14 cellular contexts compared by ENCODE assay signal in the genomic region with DNA sequence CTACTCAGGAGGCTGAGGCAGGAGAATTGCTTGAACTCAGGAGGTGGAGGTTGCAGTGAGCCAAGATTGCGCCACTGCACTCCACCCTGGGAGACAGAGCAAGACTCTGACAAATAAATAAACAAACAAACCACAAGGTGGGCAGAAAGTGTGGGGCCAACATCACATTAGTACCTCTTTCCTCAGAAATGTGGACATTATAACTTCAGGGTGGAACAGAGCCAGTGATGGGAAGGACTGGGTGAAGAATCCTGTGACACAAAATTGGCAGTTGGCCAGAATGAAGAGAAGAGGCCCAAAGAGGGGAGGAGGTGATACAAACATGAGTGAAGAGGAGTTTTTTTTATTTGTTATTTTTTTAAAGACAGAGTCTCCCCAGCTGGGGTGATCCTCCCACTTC. TPM values are rescaled to one million over a fixed set of nuclear protein-coding genes. Genes with fewer than 3 reads are reported as not detected.
DNase-seq lines count a peak whose midpoint lies in the region; TF ChIP-seq lines count a peak whose summit lies in the region.
"Had no signal": no experiment of that assay in that cellular context is flagged by ENCODE, and none has a peak within 500 bp of the region (broad histone marks: within the 10 kb centered on the region; RNA-seq: fewer than 3 reads in every experiment).

No MANE protein-coding gene starts in this region.

- no peak overlapping the region for H3K27ac ChIP-seq in esophagus squamous epithelium
- H3K27ac ChIP-seq: foreskin keratinocyte, suprapubic skin had no signal

- H3K4me3 ChIP-seq in cardiac fibroblast (replicated peaks in 1 of 2; ENCODE audit: low read depth in 2 of 2, low read length in 2 of 2) (no peak overlapping the region), esophagus squamous epithelium (no peak overlapping the region)
- H3K4me3 ChIP-seq: suprapubic skin had no signal

- DNase-seq in DMS53 (lab: John Stamatoyannopoulos, UW) (peak; percentile 25), DMS53 treated with DMSO at 0.1 percent for 48 hours (lab: John Stamatoyannopoulos, UW; ENCODE audit: unreplicated experiment) (no peak), A172 (ENCODE audit: low spot score) (peak; percentile 3), M059J (ENCODE audit: low read depth) (peak; percentile 60), cardiac fibroblast (ENCODE audit: low read depth in 2 of 2) (peak; percentile 19 to 46), esophagus squamous epithelium (lab: John Stamatoyannopoulos, UW) (no peak), NCI-H510A treated with DMSO at 0.1 percent for 48 hours (lab: John Stamatoyannopoulos, UW) (no peak), GM13977 (ENCODE audit: low spot score) (no peak)
- DNase-seq: 8988T; activated CD4-positive, alpha-beta T cell treated with anti-CD3 and anti-CD28 coated beads, Interleukin-2, amount 50 U/mL, for 4 hours; Caco-2; stimulated activated CD4-positive, alpha-beta T cell treated with anti-CD3 and anti-CD28 coated beads, Interleukin-12 subunit alpha, Interleukin-12 subunit beta, amount 100 ng/mL, for 4 hours had no signal

- no peak for TF ChIP-seq CTCF in cardiac fibroblast (IDR thresholded peaks at IDR 0.05; ENCODE audit: low read depth, low read length)
- no peak for TF ChIP-seq CTCF in esophagus squamous epithelium (IDR thresholded peaks at IDR 0.05)
- TF ChIP-seq CTCF in GM13977 (IDR thresholded peaks at IDR 0.05; ENCODE audit: extremely low read depth, insufficient read depth, missing control alignments): no peak

- H3K4me1 ChIP-seq in esophagus squamous epithelium: peaks cover 0 to 22% (median 0%) of the 10 kb centered on the region in 3 donors
- H3K4me1 ChIP-seq: Caco-2 had no signal

- peaks cover 0 to 96% (median 14%) of the 10 kb centered on the region in 3 donors for H3K36me3 ChIP-seq in esophagus squamous epithelium

- no peaks in the 10 kb centered on the region for H3K27me3 ChIP-seq in esophagus squamous epithelium
- H3K27me3 ChIP-seq: foreskin keratinocyte, suprapubic skin had no signal

- in situ Hi-C loops in GM13977 (cut with MboI; ENCODE audit: low pct_unique_long_range_greater_than_20kb, low sequenced_read_pairs, unreplicated experiment): no loop called here

- no peaks in the 10 kb centered on the region for H3K9me3 ChIP-seq in esophagus squamous epithelium
- H3K9me3 ChIP-seq: Caco-2, suprapubic skin had no signal

- intact Hi-C loops in esophagus squamous epithelium (cut with DNase I): no loop called here

- 100% methylated on average over 1 of the region's 1 CpG for WGBS in esophagus squamous epithelium, 2 donors

- no peak for TF ChIP-seq POLR2A in esophagus squamous epithelium (IDR thresholded peaks at IDR 0.05)

RNA-seq across cellular contexts. Expression of gene NUP153, which starts 50.6 kb away (rescaled TPM):
- total RNA-seq in A172 (2014; rRNA removed; shearing (Covaris generic)): 35.6 and 40.4 TPM in 2 replicates
- 44.6 and 68.8 TPM in 2 replicates for total RNA-seq in M059J (2014; rRNA removed; shearing (Covaris generic))
- 10 to 100 TPM; 27.7 to 49.4 (median 40.6) TPM for total RNA-seq in esophagus squamous epithelium

RNA-seq across cellular contexts. Expression of gene FAM8A1, which starts 56.0 kb away (rescaled TPM):
- 14.5 and 19.8 TPM in 2 replicates for total RNA-seq in A172 (2014; rRNA removed; shearing (Covaris generic))
- total RNA-seq in M059J (2014; rRNA removed; shearing (Covaris generic)): 13.0 and 19.7 TPM in 2 replicates
- 10 to 100 TPM; 12.4 to 19.5 (median 16.1) TPM for total RNA-seq in esophagus squamous epithelium

Comparison
In these comparisons a context has a peak if more than half of its experiments do, and no peak if none do; other contexts are left out.
1. DNase-seq: peak in DMS53 (single experiment), A172 (single experiment), M059J (single experiment) and cardiac fibroblast (2 of 2); none in DMS53 treated with DMSO at 0.1 percent for 48 hours (single experiment), esophagus squamous epithelium (single experiment), NCI-H510A treated with DMSO at 0.1 percent for 48 hours (single experiment) and GM13977 (single experiment).